In the genomic region with DNA sequence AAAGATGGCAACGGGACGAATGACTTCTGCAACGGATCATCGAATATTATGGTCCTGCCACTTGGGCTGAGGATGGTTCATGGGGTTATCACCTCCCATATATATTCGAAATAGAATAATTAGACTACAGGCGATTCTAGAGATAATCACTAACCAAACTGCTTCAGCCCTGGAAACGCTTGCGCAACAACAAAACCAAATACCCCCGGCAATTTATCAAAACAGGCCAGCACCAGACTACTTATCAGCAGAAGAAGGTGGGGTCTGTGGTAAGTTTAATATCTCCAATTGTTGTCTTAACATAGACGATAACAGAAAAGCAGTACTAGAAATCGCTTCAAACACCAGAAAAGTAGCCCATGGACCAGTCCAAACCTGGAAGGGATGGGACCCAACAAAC, we compare ENCODE assay signal across 30 cellular contexts. TPM values are rescaled to one million over a fixed set of nuclear protein-coding genes. Genes with fewer than 3 reads are reported as not detected.
"Had no signal": no experiment of that assay in that cellular context is flagged by ENCODE, and none has a peak within 500 bp of the region (broad histone marks: within the 10 kb centered on the region; RNA-seq: fewer than 3 reads in every experiment).

No MANE protein-coding gene starts in this region.

- H3K27ac ChIP-seq: lower lobe of right lung, ovary, right atrium auricular region, skin epidermis, stomach, testis, thyroid gland, transverse colon, upper lobe of left lung, vagina had no signal

- ATAC-seq: left cardiac atrium; left lobe of liver; lower lobe of right lung; natural killer cell treated with Interleukin-12 subunit alpha and Interleukin-12 subunit beta and Interleukin-15 and Interleukin-18, amount 100 ng/mL, for 72 hours; sciatic nerve; stimulated activated naive B cell treated with anti-CD40 and anti-IgM and Interleukin-4, amounts not matched to agents 10 μg/mL and 1 μg/mL and 100 μg/mL, for 72 hours; stimulated activated naive CD8-positive, alpha-beta T cell treated with anti-CD3 and anti-CD28 coated beads, Interleukin-15, Interleukin-2, amounts not matched to agents 100 U/mL and 50 U/mL, for 24 hours had no signal

- H3K4me1 Mint-ChIP-seq: mesothelial cell of epicardium; naive B cell; stimulated activated naive B cell treated with anti-CD40 and anti-IgM and Interleukin-4, amounts not matched to agents 10 μg/mL and 1 μg/mL and 100 μg/mL, for 72 hours had no signal

- H3K4me3 ChIP-seq: lower lobe of right lung, ovary, right atrium auricular region, skin epidermis, stomach, testis, thyroid gland, transverse colon, upper lobe of left lung, vagina had no signal

- H3K27me3 ChIP-seq: ovary, right atrium auricular region, testis, thyroid gland, upper lobe of left lung, vagina had no signal

- H3K36me3 Mint-ChIP-seq: mesothelial cell of epicardium; naive B cell; natural killer cell treated with Interleukin-12 subunit alpha and Interleukin-12 subunit beta and Interleukin-15 and Interleukin-18, amount 100 ng/mL, for 72 hours; stimulated activated naive B cell treated with anti-CD40 and anti-IgM and Interleukin-4, amounts not matched to agents 10 μg/mL and 1 μg/mL and 100 μg/mL, for 72 hours had no signal

- FAIRE-seq: keratinocyte had no signal

- H3K36me3 ChIP-seq: lower lobe of right lung, ovary, right atrium auricular region, stomach, thyroid gland, transverse colon, upper lobe of left lung, vagina had no signal

- H3K9me3 ChIP-seq: lower lobe of right lung, ovary, right atrium auricular region, stomach, testis, thyroid gland, transverse colon, upper lobe of left lung, vagina had no signal

- H3K9me3 Mint-ChIP-seq: mesothelial cell of epicardium; naive B cell; natural killer cell treated with Interleukin-12 subunit alpha and Interleukin-12 subunit beta and Interleukin-15 and Interleukin-18, amount 100 ng/mL, for 72 hours; stimulated activated naive B cell treated with anti-CD40 and anti-IgM and Interleukin-4, amounts not matched to agents 10 μg/mL and 1 μg/mL and 100 μg/mL, for 72 hours had no signal

- H3K4me1 ChIP-seq: lower lobe of right lung, right atrium auricular region, stomach, testis, thyroid gland, transverse colon, upper lobe of left lung, vagina had no signal

- H3K4me3 Mint-ChIP-seq: mesothelial cell of epicardium; naive B cell; natural killer cell treated with Interleukin-12 subunit alpha and Interleukin-12 subunit beta and Interleukin-15 and Interleukin-18, amount 100 ng/mL, for 72 hours; stimulated activated naive B cell treated with anti-CD40 and anti-IgM and Interleukin-4, amounts not matched to agents 10 μg/mL and 1 μg/mL and 100 μg/mL, for 72 hours had no signal

- DNase-seq: hippocampal formation; kidney glomerular epithelial cell; left cardiac atrium; lower lobe of right lung; mammary epithelial cell; mesenchymal stem cell; naive B cell; ovary; stimulated activated CD4-positive, alpha-beta T cell treated with anti-CD3 and anti-CD28 coated beads, Interleukin-12 subunit alpha, Interleukin-12 subunit beta, amount 100 ng/mL, for 4 hours; stimulated activated CD4-positive, alpha-beta T cell treated with anti-CD3 and anti-CD28 coated beads, Interleukin-15, amount 100 ng/mL, for 24 hours; stimulated activated CD4-positive, alpha-beta T cell treated with anti-CD3 and anti-CD28 coated beads, Interleukin-2, amount 100 ng/mL, for 24 hours; stimulated activated CD4-positive, alpha-beta T cell treated with anti-CD3 and anti-CD28 coated beads, Interleukin-4, amount 100 ng/mL, for 1 hour; stimulated activated naive B cell treated with anti-CD40 and anti-IgM and Interleukin-4, amounts not matched to agents 10 μg/mL and 1 μg/mL and 100 μg/mL, for 72 hours; stimulated activated naive CD8-positive, alpha-beta T cell treated with anti-CD3 and anti-CD28 coated beads, Interleukin-15, Interleukin-2, amounts not matched to agents 100 U/mL and 50 U/mL, for 24 hours; stomach; testis; thyroid gland; transverse colon; upper lobe of left lung had no signal

- H3K27ac Mint-ChIP-seq: mesothelial cell of epicardium; naive B cell; natural killer cell treated with Interleukin-12 subunit alpha and Interleukin-12 subunit beta and Interleukin-15 and Interleukin-18, amount 100 ng/mL, for 72 hours; progenitor cell of endocrine pancreas; stimulated activated naive B cell treated with anti-CD40 and anti-IgM and Interleukin-4, amounts not matched to agents 10 μg/mL and 1 μg/mL and 100 μg/mL, for 72 hours had no signal

RNA-seq across cellular contexts. Expression of gene PPP1R14C, which starts 42.9 kb away (rescaled TPM):
- total RNA-seq: pulmonary artery endothelial cell had no signal
- polyA plus RNA-seq: liver had no signal
